ENCODE assay signal across 29 cellular contexts in genomic region chr2:21406983-21407382, GRCh38.
"Had no signal": no experiment of that assay in that cellular context is flagged by ENCODE, and none has a peak within 500 bp of the region (broad histone marks: within the 10 kb centered on the region; RNA-seq: fewer than 3 reads in every experiment).

No MANE protein-coding gene starts in this region.

- DNase-seq: activated CD4-positive, alpha-beta memory T cell treated with anti-CD3 and anti-CD28 coated beads, Interleukin-2, amount 10 ng/mL, durations not matched to agents 7 days and 5 days; activated CD4-positive, alpha-beta T cell treated with anti-CD3 and anti-CD28 coated beads for 1 hour; activated CD4-positive, alpha-beta T cell treated with anti-CD3 and anti-CD28 coated beads for 4 hours; activated CD4-positive, alpha-beta T cell treated with anti-CD3 and anti-CD28 coated beads, Interleukin-2, amount 10 ng/mL, durations not matched to agents 7 days and 5 days; activated CD4-positive, alpha-beta T cell treated with anti-CD3 and anti-CD28 coated beads, Interleukin-2, amount 50 U/mL, for 4 hours; activated CD4-positive, CD25-positive, alpha-beta regulatory T cell; activated CD8-positive, alpha-beta memory T cell treated with anti-CD3 and anti-CD28 coated beads, Interleukin-2, amount 50 U/mL, for 48 hours; activated gamma-delta T cell treated with Interleukin-2 at 50 U/mL for 16 hours; activated naive CD4-positive, alpha-beta T cell treated with anti-CD3 and anti-CD28 coated beads, Interleukin-2, amount 50 U/mL, for 16 hours; activated naive CD4-positive, alpha-beta T cell treated with Interleukin-2 at 50 U/mL for 16 hours; activated T-cell treated with anti-CD3 and anti-CD28 coated beads for 4 hours; activated T-cell treated with anti-CD3 and anti-CD28 coated beads, Interleukin-2, amount 50 U/mL, for 24 hours; activated T-cell treated with anti-CD3 and anti-CD28 coated beads, Interleukin-2, amount 50 U/mL, for 72 hours; amniotic stem cell; anterior cingulate cortex; brain microvascular endothelial cell; effector CD4-positive, alpha-beta T cell; effector memory CD8-positive, alpha-beta T cell; esophagus squamous epithelium; foreskin fibroblast; head of caudate nucleus; T-helper 1 cell; T-helper 17 cell; T1000 had no signal

- H3K27ac ChIP-seq: brain microvascular endothelial cell, coronary artery, epithelial cell of prostate, esophagus squamous epithelium had no signal

- FAIRE-seq: astrocyte, endothelial cell of umbilical vein, frontal cortex had no signal

- H3K27me3 ChIP-seq: brain microvascular endothelial cell, esophagus squamous epithelium had no signal

- H3K9me3 ChIP-seq: esophagus squamous epithelium had no signal

- H3K36me3 ChIP-seq: brain microvascular endothelial cell, esophagus squamous epithelium had no signal

- H3K4me1 ChIP-seq: esophagus squamous epithelium had no signal

- H3K4me3 ChIP-seq: coronary artery, esophagus squamous epithelium had no signal
